19 cellular contexts compared by ENCODE assay signal in genomic region chr1:67672260-67672803, GRCh38. TPM values are rescaled to one million over a fixed set of nuclear protein-coding genes. Genes with fewer than 3 reads are reported as not detected.
DNase-seq lines count a peak whose midpoint lies in the region; ATAC-seq and TF ChIP-seq lines count a peak whose summit lies in the region.
"Had no signal": no experiment of that assay in that cellular context is flagged by ENCODE, and none has a peak within 500 bp of the region (broad histone marks: within the 10 kb centered on the region; RNA-seq: fewer than 3 reads in every experiment).

No MANE protein-coding gene starts in this region.

- H3K9ac ChIP-seq in PC-3 (ENCODE audit: low read length) (no peak overlapping the region), mesendoderm (ENCODE audit: low read length) (no peak overlapping the region)
- H3K9ac ChIP-seq: BLaER1 had no signal

- H3K36me3 ChIP-seq in right atrium auricular region (no peaks in the 10 kb centered on the region), PC-3 (ENCODE audit: low read depth, low read length) (no peaks in the 10 kb centered on the region), left lung (no peaks in the 10 kb centered on the region), mesendoderm (ENCODE audit: control insufficient read depth, insufficient read depth, low read length) (no peaks in the 10 kb centered on the region)
- H3K36me3 ChIP-seq: BLaER1 had no signal

- no peak overlapping the region for H3K27ac ChIP-seq in right atrium auricular region
- no peak overlapping the region for H3K27ac ChIP-seq in PC-3 (ENCODE audit: low read length)
- H3K27ac ChIP-seq in left lung: no peak overlapping the region
- H3K27ac ChIP-seq in mesendoderm (ENCODE audit: low read depth, low read length): no peak overlapping the region
- H3K27ac ChIP-seq: BLaER1 had no signal

- POLR2A ChIA-PET in PC-3 (lab: Charles Lee; ENCODE audit: unreplicated experiment): no interaction called here

- no peaks in the 10 kb centered on the region for H3F3A ChIP-seq in PC-3 (ENCODE audit: low read length, unreplicated experiment)

- DNase-seq in left ventricle myocardium superior (no peak), right atrium auricular region (ENCODE audit: low spot score) (no peak), PC-3 (peak; percentile 39), left lung (no peak), left lobe of liver (ENCODE audit: low spot score) (no peak), EL (no peak), mesendoderm (no peak)
- DNase-seq: CD4-positive, CD25-positive, alpha-beta regulatory T cell; GDM1; KBM-7; MM.1S; NCI-H2081; NCI-H2227 treated with DMSO at 0.1 percent for 48 hours; NCI-H748 treated with DMSO at 0.1 percent for 48 hours; RPMI8226; SHP77 treated with DMSO at 0.1 percent for 48 hours had no signal

- intact Hi-C loops in left ventricle myocardium superior (cut with micrococcal nuclease) (no loop called here), PC-3 (cut with micrococcal nuclease) (no loop called here), left lung (cut with DNase I) (loop anchor here in 1 of 2 donors (10.0 kb wide), 1 partner anchor 58 kb away; no protein-coding TSS in a partner anchor)

- H2BK120ac ChIP-seq in mesendoderm (ENCODE audit: low read depth, low read length): no peak overlapping the region

- H2BK5ac ChIP-seq in mesendoderm (ENCODE audit: low read length): no peak overlapping the region

- H3K79me2 ChIP-seq in PC-3 (ENCODE audit: low read length) (no peaks in the 10 kb centered on the region), mesendoderm (ENCODE audit: control insufficient read depth, insufficient read depth, low read length) (no peaks in the 10 kb centered on the region)

- H3K4me3 ChIP-seq in right atrium auricular region (no peak overlapping the region), PC-3 (ENCODE audit: low read length) (no peak overlapping the region), left lung (no peak overlapping the region), mesendoderm (ENCODE audit: low read length) (no peak overlapping the region)
- H3K4me3 ChIP-seq: BLaER1, GM12878 had no signal

- no CpG with 5 or more reads among the region's 1 CpG for whole genome bisulfite sequencing in mesendoderm (ENCODE audit: extremely low coverage, insufficient coverage, low lambda C conversion rate)

- TF ChIP-seq CTCF in right atrium auricular region (IDR thresholded peaks at IDR 0.05) (no peak), PC-3 (conservative IDR thresholded peaks at IDR 0.05; ENCODE audit: low read depth, low read length) (no peak), left lung (IDR thresholded peaks at IDR 0.05) (no peak)

- BruUV-seq in PC-3 (replicated peaks; lab: Mats Ljungman, UMichigan): no TSS peak

- H3K23ac ChIP-seq in mesendoderm (ENCODE audit: low read length): no peak overlapping the region

- no peak overlapping the region for H2AK5ac ChIP-seq in mesendoderm (ENCODE audit: low read length)

- no peaks in the 10 kb centered on the region for H4K20me1 ChIP-seq in PC-3 (ENCODE audit: low read length)
- H4K20me1 ChIP-seq: BLaER1 had no signal

- H2AFZ ChIP-seq in PC-3 (ENCODE audit: low read length): no peak overlapping the region

- H4K5ac ChIP-seq in mesendoderm (ENCODE audit: low read length): no peak overlapping the region

- H3K27me3 ChIP-seq in right atrium auricular region: no peaks in the 10 kb centered on the region
- H3K27me3 ChIP-seq in PC-3 (ENCODE audit: low read length): no peaks in the 10 kb centered on the region
- H3K27me3 ChIP-seq in left lung: no peaks in the 10 kb centered on the region
- no peaks in the 10 kb centered on the region for H3K27me3 ChIP-seq in mesendoderm (ENCODE audit: insufficient read depth, low read length, poor library complexity)
- H3K27me3 ChIP-seq: BLaER1 had no signal

- H3K79me1 ChIP-seq in mesendoderm (ENCODE audit: low read length): no peaks in the 10 kb centered on the region

- ATAC-seq in left ventricle myocardium superior: peak; percentile 50
- no peak for ATAC-seq in PC-3
- ATAC-seq in left lung: peak; percentile 33
- no peak for ATAC-seq in left lobe of liver
- ATAC-seq: GM12878, HCT116 had no signal

- H4K8ac ChIP-seq in mesendoderm (ENCODE audit: low read depth, low read length): no peak overlapping the region

- H2BK15ac ChIP-seq in mesendoderm (replicated peaks; ENCODE audit: low read depth): no peak overlapping the region

- CTCF ChIA-PET in PC-3 (lab: Charles Lee): interaction anchor here (0.6 kb wide), 1 partner anchor 173 kb away, joined by 3 read pairs; no protein-coding TSS in a partner anchor

- H3K4me2 ChIP-seq in PC-3 (ENCODE audit: low read length) (no peak overlapping the region), mesendoderm (ENCODE audit: low read length) (no peak overlapping the region)
- H3K4me2 ChIP-seq: BLaER1 had no signal

- H3K9me3 ChIP-seq in right atrium auricular region (no peaks in the 10 kb centered on the region), PC-3 (ENCODE audit: low read length) (no peaks in the 10 kb centered on the region), left lung (no peaks in the 10 kb centered on the region)
- H3K9me3 ChIP-seq: BLaER1 had no signal

- no peak overlapping the region for H3K18ac ChIP-seq in mesendoderm (ENCODE audit: low read length)

- H3K56ac ChIP-seq in mesendoderm (ENCODE audit: low read length): no peak overlapping the region

- H3K4ac ChIP-seq in mesendoderm (ENCODE audit: low read depth, low read length): no peak overlapping the region

- no peaks in the 10 kb centered on the region for H3K9me2 ChIP-seq in PC-3 (replicated peaks; ENCODE audit: low read length)

- H3K4me1 ChIP-seq in right atrium auricular region (peaks cover 0 to 10% of the 10 kb centered on the region in 2 donors), PC-3 (ENCODE audit: insufficient read depth, low read length) (0 out of 2 replicates have a peak, but pooled peaks cover 12% of the 10 kb centered on the region), left lung (peaks cover 5 to 8% of the 10 kb centered on the region in 2 donors), mesendoderm (ENCODE audit: control insufficient read depth, low read depth, low read length) (no peaks in the 10 kb centered on the region)

RNA-seq across cellular contexts. Expression of gene GADD45A, which starts 12.7 kb away (rescaled TPM):
- total RNA-seq in left ventricle myocardium superior (46.6 TPM), right atrium auricular region (10 to 100 TPM; 25.3 to 26.6 TPM), PC-3 (2014; rRNA removed) (129 and 153 TPM in 2 replicates), left lung (10 to 100 TPM; 29.1 to 30.9 TPM), left lobe of liver (58.6 TPM)
- polyA plus RNA-seq in mesendoderm (2013, experiment 1 of 2): 33.2 TPM
- 33.5 TPM for polyA plus RNA-seq in mesendoderm (2013, experiment 2 of 2)

Comparison
In these comparisons a context has a peak if more than half of its experiments do, and no peak if none do; other contexts are left out.
1. ATAC-seq: peak in left ventricle myocardium superior (single experiment) and left lung (single experiment); none in PC-3 (single experiment) and left lobe of liver (single experiment).